In the genomic region with DNA sequence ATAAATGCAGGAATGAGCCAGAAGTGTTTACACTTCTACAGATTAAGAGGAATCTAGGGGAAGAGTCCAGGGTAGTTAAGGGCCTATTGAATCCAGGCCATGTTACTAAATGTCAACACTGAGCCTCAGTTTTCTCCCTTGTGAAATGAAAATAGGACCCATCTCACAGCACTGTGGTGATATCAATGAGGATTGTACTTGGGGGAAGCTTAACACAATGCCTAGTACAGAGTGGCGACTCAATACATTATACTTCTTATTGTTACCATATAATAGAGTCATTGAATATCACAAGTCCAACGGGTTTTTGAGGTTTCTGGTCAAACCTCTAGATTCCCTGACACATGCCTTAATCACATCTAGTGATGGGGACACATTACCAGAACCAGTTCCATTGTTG, we compare ENCODE assay signal across 20 cellular contexts.
"Had no signal": no experiment of that assay in that cellular context is flagged by ENCODE, and none has a peak within 500 bp of the region (broad histone marks: within the 10 kb centered on the region; RNA-seq: fewer than 3 reads in every experiment).

No MANE protein-coding gene starts in this region.

- H3K9me3 ChIP-seq: left lung, ovary, right lobe of liver, SJSA1, thyroid gland had no signal

- H3K27me3 ChIP-seq: left lung, neural progenitor cell, ovary, right lobe of liver, SJSA1, thyroid gland had no signal

- H3K4me2 ChIP-seq: neural progenitor cell had no signal

- H3K4me1 Mint-ChIP-seq: activated CD4-positive, alpha-beta T cell treated with anti-CD3 and anti-CD28 coated beads for 36 hours; neural progenitor cell; stimulated activated memory B cell treated with anti-CD40 and anti-IgM and Interleukin-4, amounts not matched to agents 10 μg/mL and 1 μg/mL and 100 μg/mL, for 72 hours had no signal

- H2AFZ ChIP-seq: neural progenitor cell had no signal

- H3K27ac Mint-ChIP-seq: activated CD4-positive, alpha-beta T cell treated with anti-CD3 and anti-CD28 coated beads for 36 hours; activated naive CD8-positive, alpha-beta T cell treated with anti-CD3 and anti-CD28 coated beads, Interleukin-2, amount 50 U/mL, for 24 hours; activated T-helper 2 cell treated with anti-CD3 and anti-CD28 coated beads, Interferon-gamma antibody, Interleukin-2, Interleukin-4, amounts not matched to agents 10 μg/mL and 5 μg/mL and 100 μg/mL, durations not matched to agents 14 hours and 24 hours and 36 hours; neural progenitor cell; stimulated activated memory B cell treated with anti-CD40 and anti-IgM and Interleukin-4, amounts not matched to agents 10 μg/mL and 1 μg/mL and 100 μg/mL, for 72 hours had no signal

- H3K36me3 ChIP-seq: neural progenitor cell, ovary had no signal

- H3K27me3 Mint-ChIP-seq: activated CD4-positive, alpha-beta T cell treated with anti-CD3 and anti-CD28 coated beads for 36 hours; stimulated activated memory B cell treated with anti-CD40 and anti-IgM and Interleukin-4, amounts not matched to agents 10 μg/mL and 1 μg/mL and 100 μg/mL, for 72 hours had no signal

- H3K4me3 ChIP-seq: left lung, neural progenitor cell, ovary, right lobe of liver, SJSA1, thyroid gland had no signal

- H3K9ac ChIP-seq: neural progenitor cell had no signal

- H3K27ac ChIP-seq: left lung, neural progenitor cell, ovary, right lobe of liver, SJSA1, thyroid gland had no signal

- H3K4me3 Mint-ChIP-seq: activated CD4-positive, alpha-beta T cell treated with anti-CD3 and anti-CD28 coated beads for 36 hours; activated naive CD8-positive, alpha-beta T cell treated with anti-CD3 and anti-CD28 coated beads, Interleukin-2, amount 50 U/mL, for 24 hours; neural progenitor cell; stimulated activated memory B cell treated with anti-CD40 and anti-IgM and Interleukin-4, amounts not matched to agents 10 μg/mL and 1 μg/mL and 100 μg/mL, for 72 hours had no signal

- H3K9me3 Mint-ChIP-seq: activated naive CD8-positive, alpha-beta T cell treated with anti-CD3 and anti-CD28 coated beads, Interleukin-2, amount 50 U/mL, for 24 hours; activated T-helper 2 cell treated with anti-CD3 and anti-CD28 coated beads, Interferon-gamma antibody, Interleukin-2, Interleukin-4, amounts not matched to agents 10 μg/mL and 5 μg/mL and 100 μg/mL, durations not matched to agents 14 hours and 24 hours and 36 hours; neural progenitor cell; stimulated activated memory B cell treated with anti-CD40 and anti-IgM and Interleukin-4, amounts not matched to agents 10 μg/mL and 1 μg/mL and 100 μg/mL, for 72 hours had no signal

- DNase-seq: activated CD4-positive, alpha-beta T cell treated with anti-CD3 and anti-CD28 coated beads for 36 hours; activated CD4-positive, alpha-beta T cell treated with anti-CD3 and anti-CD28 coated beads, Interleukin-2, amount 50 U/mL, for 48 hours; activated naive CD4-positive, alpha-beta T cell treated with Interleukin-2 at 50 U/mL for 16 hours; activated naive CD8-positive, alpha-beta T cell treated with anti-CD3 and anti-CD28 coated beads, Interleukin-2, amount 50 U/mL, for 24 hours; activated T-cell treated with anti-CD3 and anti-CD28 coated beads for 4 hours; aorta; effector CD8-positive, alpha-beta T cell; head of caudate nucleus; kidney; left lung; ovary; right lobe of liver; small intestine; stimulated activated CD4-positive, alpha-beta T cell treated with anti-CD3 and anti-CD28 coated beads, Interleukin-4, amount 100 ng/mL, for 1 hour; SW 1271; thyroid gland had no signal
